ENCODE assay signal across 28 cellular contexts in genomic region chr18:63757541-63757940, GRCh38. TPM values are rescaled to one million over a fixed set of nuclear protein-coding genes. Genes with fewer than 3 reads are reported as not detected.
"Had no signal": no experiment of that assay in that cellular context is flagged by ENCODE, and none has a peak within 500 bp of the region (broad histone marks: within the 10 kb centered on the region; RNA-seq: fewer than 3 reads in every experiment).

No MANE protein-coding gene starts in this region.

- H3K4me3 ChIP-seq: dorsolateral prefrontal cortex, gastrocnemius medialis, hepatocyte, left lung, neural progenitor cell, sigmoid colon, skin epidermis, thoracic aorta, tibial nerve, upper lobe of left lung had no signal

- H2AFZ ChIP-seq: hepatocyte, neural progenitor cell, parathyroid adenoma had no signal

- DNase-seq: cerebellar nuclear complex; dorsolateral prefrontal cortex; effector CD4-positive, alpha-beta T cell; gastrocnemius medialis; head of caudate nucleus; left cardiac atrium; left lung; mammary epithelial cell; mesendoderm; midbrain; naive thymus-derived CD4-positive, alpha-beta T cell; sigmoid colon; stimulated activated CD4-positive, alpha-beta T cell treated with anti-CD3 and anti-CD28 coated beads, Interleukin-15, amount 100 ng/mL, for 24 hours; stimulated activated CD4-positive, alpha-beta T cell treated with anti-CD3 and anti-CD28 coated beads, Interleukin-2, amount 100 ng/mL, for 48 hours; stimulated activated naive B cell treated with anti-CD40 and anti-IgM and Interleukin-4, amounts not matched to agents 10 μg/mL and 1 μg/mL and 100 μg/mL, for 72 hours; upper lobe of left lung had no signal

- H3K27ac ChIP-seq: dorsolateral prefrontal cortex, gastrocnemius medialis, hepatocyte, left lung, neural progenitor cell, parathyroid adenoma, sigmoid colon, skin epidermis, thoracic aorta, tibial nerve, upper lobe of left lung had no signal

- ATAC-seq: gastrocnemius medialis; left cardiac atrium; left lung; naive thymus-derived CD4-positive, alpha-beta T cell; stimulated activated naive B cell treated with anti-CD40 and anti-IgM and Interleukin-4, amounts not matched to agents 10 μg/mL and 1 μg/mL and 100 μg/mL, for 72 hours had no signal

- H3K27me3 ChIP-seq: gastrocnemius medialis, hepatocyte, left lung, neural progenitor cell, sigmoid colon, tibial nerve, upper lobe of left lung had no signal

- H3K79me2 ChIP-seq: hepatocyte, parathyroid adenoma had no signal

- H3K4me2 ChIP-seq: hepatocyte, neural progenitor cell had no signal

- H3K4me1 ChIP-seq: gastrocnemius medialis, left lung, neural progenitor cell, parathyroid adenoma, sigmoid colon, tibial nerve, upper lobe of left lung had no signal

- H3K36me3 ChIP-seq: gastrocnemius medialis, left lung, neural progenitor cell, sigmoid colon, thoracic aorta, tibial nerve, upper lobe of left lung had no signal

- H3K9ac ChIP-seq: neural progenitor cell, parathyroid adenoma had no signal

RNA-seq across cellular contexts. Expression of gene SERPINB7, which starts 17.7 kb away (rescaled TPM):
- total RNA-seq: gastrocnemius medialis; left cardiac atrium; naive thymus-derived CD4-positive, alpha-beta T cell; progenitor cell of endocrine pancreas; sigmoid colon; tibial nerve had no signal
- polyA plus RNA-seq: naive thymus-derived CD4-positive, alpha-beta T cell had no signal

RNA-seq across cellular contexts. Expression of gene SERPINB11, which starts 54.8 kb away (rescaled TPM):
- total RNA-seq: dorsolateral prefrontal cortex; fibroblast of lung; gastrocnemius medialis; glomerular endothelial cell; hepatocyte; kidney epithelial cell; left cardiac atrium; left lung; mammary epithelial cell; mucosa of gallbladder; naive thymus-derived CD4-positive, alpha-beta T cell; osteoblast; progenitor cell of endocrine pancreas; sigmoid colon; thoracic aorta; tibial nerve had no signal
- polyA plus RNA-seq: fibroblast of lung; hepatocyte; mammary epithelial cell; naive thymus-derived CD4-positive, alpha-beta T cell; sigmoid colon had no signal
